In the genomic region with DNA sequence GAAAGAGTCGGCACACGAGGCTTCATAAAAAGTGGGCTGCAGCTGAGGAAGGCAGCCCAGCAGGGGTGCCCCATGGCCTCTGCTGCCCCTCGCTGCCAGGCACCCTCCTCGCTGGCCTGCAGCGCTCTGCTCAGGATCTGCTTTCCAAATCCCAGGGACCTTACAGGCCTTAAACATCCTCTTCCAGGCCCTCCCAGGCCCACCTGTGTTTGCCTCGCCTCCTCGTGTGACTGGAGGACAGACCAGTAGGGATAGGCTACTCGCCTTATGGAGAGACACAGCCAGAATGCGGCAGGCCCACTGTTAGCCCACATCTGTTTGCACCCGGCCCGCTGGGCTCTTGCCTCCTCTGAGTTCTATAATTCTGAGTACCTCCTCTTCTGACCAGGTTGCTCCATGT, we compare ENCODE assay signal across 2 cellular contexts.
TF ChIP-seq lines count a peak whose summit lies in the region.

No MANE protein-coding gene starts in this region.

TF ChIP-seq in GM23338, 12 proteins besides CTCF, POLR2A, EP300 and RAD21 (continued from another document):
- TF ChIP-seq, protein P1, sequence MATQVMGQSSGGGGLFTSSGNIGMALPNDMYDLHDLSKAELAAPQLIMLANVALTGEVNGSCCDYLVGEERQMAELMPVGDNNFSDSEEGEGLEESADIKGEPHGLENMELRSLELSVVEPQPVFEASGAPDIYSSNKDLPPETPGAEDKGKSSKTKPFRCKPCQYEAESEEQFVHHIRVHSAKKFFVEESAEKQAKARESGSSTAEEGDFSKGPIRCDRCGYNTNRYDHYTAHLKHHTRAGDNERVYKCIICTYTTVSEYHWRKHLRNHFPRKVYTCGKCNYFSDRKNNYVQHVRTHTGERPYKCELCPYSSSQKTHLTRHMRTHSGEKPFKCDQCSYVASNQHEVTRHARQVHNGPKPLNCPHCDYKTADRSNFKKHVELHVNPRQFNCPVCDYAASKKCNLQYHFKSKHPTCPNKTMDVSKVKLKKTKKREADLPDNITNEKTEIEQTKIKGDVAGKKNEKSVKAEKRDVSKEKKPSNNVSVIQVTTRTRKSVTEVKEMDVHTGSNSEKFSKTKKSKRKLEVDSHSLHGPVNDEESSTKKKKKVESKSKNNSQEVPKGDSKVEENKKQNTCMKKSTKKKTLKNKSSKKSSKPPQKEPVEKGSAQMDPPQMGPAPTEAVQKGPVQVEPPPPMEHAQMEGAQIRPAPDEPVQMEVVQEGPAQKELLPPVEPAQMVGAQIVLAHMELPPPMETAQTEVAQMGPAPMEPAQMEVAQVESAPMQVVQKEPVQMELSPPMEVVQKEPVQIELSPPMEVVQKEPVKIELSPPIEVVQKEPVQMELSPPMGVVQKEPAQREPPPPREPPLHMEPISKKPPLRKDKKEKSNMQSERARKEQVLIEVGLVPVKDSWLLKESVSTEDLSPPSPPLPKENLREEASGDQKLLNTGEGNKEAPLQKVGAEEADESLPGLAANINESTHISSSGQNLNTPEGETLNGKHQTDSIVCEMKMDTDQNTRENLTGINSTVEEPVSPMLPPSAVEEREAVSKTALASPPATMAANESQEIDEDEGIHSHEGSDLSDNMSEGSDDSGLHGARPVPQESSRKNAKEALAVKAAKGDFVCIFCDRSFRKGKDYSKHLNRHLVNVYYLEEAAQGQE (IDR thresholded peaks at IDR 0.05; ENCODE audit: unreplicated experiment), result no peak
- no peak for TF ChIP-seq JUNB (IDR thresholded peaks at IDR 0.05; ENCODE audit: unreplicated experiment)
- TF ChIP-seq CREB1 (CRISPR knock-in tag; IDR thresholded peaks at IDR 0.05; ENCODE audit: low read depth), result no peak
- no peak for TF ChIP-seq ZNF331 (CRISPR knock-in tag; IDR thresholded peaks at IDR 0.05; ENCODE audit: low read depth)
- TF ChIP-seq EZH2phosphoT487 (IDR thresholded peaks at IDR 0.05; ENCODE audit: unreplicated experiment), result no peak
- TF ChIP-seq ZNF462 (CRISPR knock-in tag; IDR thresholded peaks at IDR 0.05), result no peak
- no peak for TF ChIP-seq NANOG (IDR thresholded peaks at IDR 0.05; ENCODE audit: borderline replicate concordance)
TF ChIP-seq in GM23338: peak in this region for 0.

TF ChIP-seq in WTC11, 78 proteins besides CTCF, POLR2A, EP300 and RAD21 (continued from another document):
- no peak for TF ChIP-seq ARID4B (CRISPR knock-in tag; IDR thresholded peaks at IDR 0.05; ENCODE audit: borderline replicate concordance)
- TF ChIP-seq CBFB (CRISPR knock-in tag; IDR thresholded peaks at IDR 0.05; ENCODE audit: low read depth), result no peak
- no peak for TF ChIP-seq ZNF281 (CRISPR knock-in tag; IDR thresholded peaks at IDR 0.05)
- TF ChIP-seq JAZF1 (CRISPR knock-in tag; IDR thresholded peaks at IDR 0.05), result no peak
- no peak for TF ChIP-seq ETV6 (CRISPR knock-in tag; IDR thresholded peaks at IDR 0.05)
- no peak for TF ChIP-seq TCF7 (CRISPR knock-in tag; IDR thresholded peaks at IDR 0.05; ENCODE audit: low read depth)
- TF ChIP-seq FOXP1 (CRISPR knock-in tag; IDR thresholded peaks at IDR 0.05; ENCODE audit: borderline replicate concordance), result no peak
- TF ChIP-seq, protein P2, sequence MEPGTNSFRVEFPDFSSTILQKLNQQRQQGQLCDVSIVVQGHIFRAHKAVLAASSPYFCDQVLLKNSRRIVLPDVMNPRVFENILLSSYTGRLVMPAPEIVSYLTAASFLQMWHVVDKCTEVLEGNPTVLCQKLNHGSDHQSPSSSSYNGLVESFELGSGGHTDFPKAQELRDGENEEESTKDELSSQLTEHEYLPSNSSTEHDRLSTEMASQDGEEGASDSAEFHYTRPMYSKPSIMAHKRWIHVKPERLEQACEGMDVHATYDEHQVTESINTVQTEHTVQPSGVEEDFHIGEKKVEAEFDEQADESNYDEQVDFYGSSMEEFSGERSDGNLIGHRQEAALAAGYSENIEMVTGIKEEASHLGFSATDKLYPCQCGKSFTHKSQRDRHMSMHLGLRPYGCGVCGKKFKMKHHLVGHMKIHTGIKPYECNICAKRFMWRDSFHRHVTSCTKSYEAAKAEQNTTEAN (CRISPR knock-in tag; IDR thresholded peaks at IDR 0.05), result no peak
